ENCODE assay signal across 8 cellular contexts in genomic region chr10:21519981-21520436, GRCh38. TPM values are rescaled to one million over a fixed set of nuclear protein-coding genes. Genes with fewer than 3 reads are reported as not detected.
DNase-seq lines count a peak whose midpoint lies in the region; ATAC-seq, FAIRE-seq and TF ChIP-seq lines count a peak whose summit lies in the region.

No MANE protein-coding gene starts in this region.

- peaks cover 19% of the 10 kb centered on the region for H3F3A ChIP-seq in GM23338 (replicated peaks; ENCODE audit: low read depth)

- no peaks in the 10 kb centered on the region for H3K9me3 ChIP-seq in endodermal cell (ENCODE audit: control insufficient read depth, low read length)

- H3K27me3 Mint-ChIP-seq in GM23338 (ENCODE audit: insufficient read depth, low read depth, poor library complexity) = peaks cover 46% of the 10 kb centered on the region
- no peaks in the 10 kb centered on the region for H3K27me3 Mint-ChIP-seq in endodermal cell (ENCODE audit: insufficient read depth)
- H3K27me3 Mint-ChIP-seq in natural killer cell (ENCODE audit: low read depth in 2 of 2) = peaks cover 68 to 86% of the 10 kb centered on the region in 2 donors

- ATAC-seq in GM23338 (no peak), natural killer cell (peak in 2 of 3 donors; percentile 37 to 44), HG03108 (IDR thresholded peaks at IDR 0.05; ENCODE audit: unreplicated experiment) (no peak)

- H3K4me2 ChIP-seq in GM23338 = peak overlapping the region; percentile 79

- H3K79me2 ChIP-seq in GM23338 (replicated peaks; ENCODE audit: insufficient read depth) = no peaks in the 10 kb centered on the region

- no peak overlapping the region for H2AFZ ChIP-seq in GM23338

- H3K36me3 Mint-ChIP-seq in GM23338 (ENCODE audit: low read depth) = no peaks in the 10 kb centered on the region; the same call in 2 of the 3 replicates
- H3K36me3 Mint-ChIP-seq in endodermal cell (ENCODE audit: low read depth) = peaks cover 10% of the 10 kb centered on the region
- no peaks in the 10 kb centered on the region for H3K36me3 Mint-ChIP-seq in natural killer cell

- H3K27ac Mint-ChIP-seq in GM23338 (no peak overlapping the region), endodermal cell (peak overlapping the region; percentile 82), natural killer cell (peak overlapping the region in 1 of 2 donors; percentile 45)

- DNase-seq in DMS79 (lab: John Stamatoyannopoulos, UW) (peak; percentile 30), GM23338 (ENCODE audit: low spot score) (no peak), RCC 7860 (ENCODE audit: low spot score) (peak; percentile 39), endodermal cell (peak; percentile 42), natural killer cell (no peak), DMS114 treated with DMSO at 0.1 percent for 48 hours (lab: John Stamatoyannopoulos, UW; ENCODE audit: unreplicated experiment) (no peak), HuH-7.5 (ENCODE audit: low spot score) (no peak)

- peaks cover 52% of the 10 kb centered on the region for H3K27me3 ChIP-seq in GM23338 (ENCODE audit: insufficient read depth)
- H3K27me3 ChIP-seq in endodermal cell (ENCODE audit: control insufficient read depth, insufficient read depth, low read length, poor library complexity, severe bottlenecking) = no peaks in the 10 kb centered on the region

- H3K4me3 ChIP-seq in GM23338 (peak overlapping the region; percentile 63), endodermal cell (ENCODE audit: low read length) (peak overlapping the region; percentile 89)

- no peaks in the 10 kb centered on the region; the same call in 1 of the 2 replicates for H4K20me1 ChIP-seq in GM23338 (replicated peaks; ENCODE audit: insufficient read depth)

- peak overlapping the region; percentile 78 for H3K9ac ChIP-seq in endodermal cell (ENCODE audit: extremely low read depth, low read length, poor library complexity, severe bottlenecking)

- intact Hi-C loops in natural killer cell (cut with micrococcal nuclease) = loop anchor here (2.0 to 5.0 kb wide), 2 partner anchors 707 to 821 kb away; no protein-coding TSS in a partner anchor

- peak overlapping the region; percentile 89 for H3K4me3 Mint-ChIP-seq in GM23338
- peak overlapping the region; percentile 82 for H3K4me3 Mint-ChIP-seq in endodermal cell
- peak overlapping the region; percentile 75 for H3K4me3 Mint-ChIP-seq in natural killer cell

- WGBS in endodermal cell (ENCODE audit: insufficient coverage in 1 of 2, insufficient read length in 1 of 2), 2 experiments = 9 to 11% methylated on average over 11 of the region's 12 CpGs

- FAIRE-seq in RCC 7860 (lab: Jason Lieb, UNC) = peak; percentile 15

- H3K36me3 ChIP-seq in GM23338 (ENCODE audit: insufficient read depth) (no peaks in the 10 kb centered on the region), endodermal cell (ENCODE audit: control insufficient read depth, insufficient read depth, low read length) (peaks cover 10% of the 10 kb centered on the region)

- H3K27ac ChIP-seq in GM23338 (ENCODE audit: low read depth) = no peak overlapping the region
- H3K27ac ChIP-seq in endodermal cell (ENCODE audit: low read depth, low read length) = peak overlapping the region; percentile 88

- no peaks in the 10 kb centered on the region for H3K9me2 ChIP-seq in GM23338 (ENCODE audit: insufficient read depth)

- H3K9me3 Mint-ChIP-seq in GM23338 (no peaks in the 10 kb centered on the region; the same call in 2 of the 3 replicates), endodermal cell (no peaks in the 10 kb centered on the region), natural killer cell (no peaks in the 10 kb centered on the region)

- H3K4me1 Mint-ChIP-seq in GM23338 = peaks cover 74% of the 10 kb centered on the region
- peaks cover 57% of the 10 kb centered on the region for H3K4me1 Mint-ChIP-seq in endodermal cell
- H3K4me1 Mint-ChIP-seq in natural killer cell = peaks cover 27 to 35% of the 10 kb centered on the region in 2 donors

- TF ChIP-seq CTCF in GM23338 (conservative IDR thresholded peaks at IDR 0.05; ENCODE audit: low read depth in 2 of 2) (no peak), endodermal cell (conservative IDR thresholded peaks at IDR 0.05) (no peak), natural killer cell (IDR thresholded peaks at IDR 0.05) (no peak)

- H3K4me1 ChIP-seq in GM23338 (ENCODE audit: insufficient read depth) (peaks cover 71% of the 10 kb centered on the region), endodermal cell (ENCODE audit: control insufficient read depth, insufficient read depth, low read length) (peaks cover 26% of the 10 kb centered on the region)

TF ChIP-seq in GM23338, 12 proteins besides CTCF, POLR2A, EP300 and RAD21:
- TF ChIP-seq NANOG (IDR thresholded peaks at IDR 0.05; ENCODE audit: borderline replicate concordance) (no peak), STAT1 (IDR thresholded peaks at IDR 0.05; ENCODE audit: unreplicated experiment) (no peak), CREB1 (CRISPR knock-in tag; IDR thresholded peaks at IDR 0.05; ENCODE audit: low read depth) (no peak)
TF ChIP-seq in GM23338: peak in this region for 0.

RNA-seq across cellular contexts. Expression of gene SKIDA1, which starts 5.5 kb away (rescaled TPM):
- 2.3 and 3.5 TPM in 2 replicates for total RNA-seq in GM23338 (2014; rRNA removed; shearing (Covaris generic))
- 0.94 and 1.5 TPM in 2 replicates for polyA plus RNA-seq in GM23338 (2016; fragmentation: Nextera tagmentation; extraction: Ambion mirVana)
- 10 to 100 TPM in 1 of 2 donors, 1 to 10 TPM in 1; 6.4 to 12.0 TPM for total RNA-seq in endodermal cell
- 33.0 TPM for polyA plus RNA-seq in endodermal cell (2013, experiment 1 of 2)
- 33.2 TPM for polyA plus RNA-seq in endodermal cell (2013, experiment 2 of 2)
- not detected for total RNA-seq in natural killer cell

RNA-seq across cellular contexts. Expression of gene MLLT10, which starts 14.0 kb away (rescaled TPM):
- total RNA-seq in GM23338 (2014; rRNA removed; shearing (Covaris generic)) = 54.1 and 55.4 TPM in 2 replicates
- polyA plus RNA-seq in GM23338 (2016; fragmentation: Nextera tagmentation; extraction: Ambion mirVana) = 26.1 and 28.8 TPM in 2 replicates
- 10 to 100 TPM; 55.8 to 62.9 TPM for total RNA-seq in endodermal cell
- 48.0 TPM for polyA plus RNA-seq in endodermal cell (2013, experiment 1 of 2)
- 47.7 TPM for polyA plus RNA-seq in endodermal cell (2013, experiment 2 of 2)
- 10 to 100 TPM; 40.4 to 65.2 (median 60.0) TPM for total RNA-seq in natural killer cell

Comparison
In these comparisons a context has a peak if more than half of its experiments do, and no peak if none do; other contexts are left out.
1. DNase-seq: peak in DMS79 (single experiment), RCC 7860 (single experiment) and endodermal cell (single experiment); none in GM23338 (single experiment), natural killer cell (single experiment), DMS114 treated with DMSO at 0.1 percent for 48 hours (single experiment) and HuH-7.5 (single experiment).
2. ATAC-seq: peak in natural killer cell (2 of 3); none in GM23338 (single experiment) and HG03108 (single experiment).
3. Peak in every context shown above with its lines, with median percentiles within 50 percentile points of each other: H3K4me3 Mint-ChIP-seq.